In genomic region chr17:511833-512251, GRCh38 we compare ENCODE assay signal across 15 cellular contexts.
DNase-seq lines count a peak whose midpoint lies in the region; ATAC-seq and TF ChIP-seq lines count a peak whose summit lies in the region.
"Had no signal": no experiment of that assay in that cellular context is flagged by ENCODE, and none has a peak within 500 bp of the region (broad histone marks: within the 10 kb centered on the region; RNA-seq: fewer than 3 reads in every experiment).

No MANE protein-coding gene starts in this region.

- H3K9me3 ChIP-seq in heart left ventricle = no peaks in the 10 kb centered on the region
- H3K9me3 ChIP-seq in duodenal mucosa (ENCODE audit: control insufficient read depth in 1 of 2, low read length in 2 of 2) = no peaks in the 10 kb centered on the region
- no peaks in the 10 kb centered on the region for H3K9me3 ChIP-seq in uterus

- peaks cover 0 to 4% (median 0%) of the 10 kb centered on the region in 9 donors for H3K36me3 ChIP-seq in heart left ventricle
- H3K36me3 ChIP-seq in duodenal mucosa (ENCODE audit: control insufficient read depth in 1 of 2, insufficient read depth in 2 of 2, low read length in 2 of 2) = no peaks in the 10 kb centered on the region
- no peaks in the 10 kb centered on the region for H3K36me3 ChIP-seq in uterus

- H3K9ac ChIP-seq in duodenal mucosa (ENCODE audit: low read depth in 1 of 2, low read length in 2 of 2) = no peak overlapping the region

- TF ChIP-seq POLR2A in heart left ventricle (IDR thresholded peaks at IDR 0.05) (no peak), uterus (IDR thresholded peaks at IDR 0.05) (no peak)

- H3K27ac ChIP-seq in heart left ventricle (peak overlapping the region in 5 of 12 donors; percentile 25 to 66 (median 44)), duodenal mucosa (ENCODE audit: low read depth, low read length) (peak overlapping the region; percentile 39), uterus (peak overlapping the region; percentile 12 to 50)

- H3K4me1 ChIP-seq in heart left ventricle (peaks cover 0 to 33% (median 22%) of the 10 kb centered on the region in 12 donors), duodenal mucosa (ENCODE audit: control insufficient read depth in 1 of 2, insufficient read depth in 2 of 2, low read length in 2 of 2) (no peaks in the 10 kb centered on the region), uterus (no peaks in the 10 kb centered on the region)

- no peaks in the 10 kb centered on the region for H3K27me3 ChIP-seq in heart left ventricle
- H3K27me3 ChIP-seq in duodenal mucosa (ENCODE audit: control insufficient read depth in 1 of 2, insufficient read depth in 2 of 2, low read length in 2 of 2) = no peaks in the 10 kb centered on the region
- no peaks in the 10 kb centered on the region for H3K27me3 ChIP-seq in uterus

- H3K4me3 ChIP-seq in heart left ventricle (peak overlapping the region in 1 of 12 donors; percentile 10), duodenal mucosa (ENCODE audit: low read depth in 1 of 2, low read length in 2 of 2) (no peak overlapping the region), uterus (no peak overlapping the region)

- TF ChIP-seq CTCF in heart left ventricle (IDR thresholded peaks at IDR 0.05) = no peak
- TF ChIP-seq CTCF in uterus (IDR thresholded peaks at IDR 0.05) = no peak

- WGBS in heart left ventricle, 4 donors = 38 to 65% (median 48%) methylated on average over 12 of the region's 12 CpGs

- peak in 3 of 4 donors; percentile 47 to 49 (median 48) for ATAC-seq in heart left ventricle
- ATAC-seq: activated CD8-positive, alpha-beta T cell treated with anti-CD3 and anti-CD28 coated beads, Interleukin-2, amount 10 ng/mL, durations not matched to agents 7 days and 5 days; activated naive CD4-positive, alpha-beta T cell treated with anti-CD3 and anti-CD28 coated beads, Interleukin-2, amount 50 U/mL, for 72 hours; stimulated activated naive CD8-positive, alpha-beta T cell treated with anti-CD3 and anti-CD28 coated beads, Interleukin-15, Interleukin-2, amounts not matched to agents 100 U/mL and 50 U/mL, for 24 hours; T-cell had no signal

- DNase-seq in heart left ventricle (no peak), cardiac septum (ENCODE audit: low spot score) (no peak), myocyte (ENCODE audit: low read depth) (peak; percentile 86), uterus (peak in 1 of 2 donors; percentile 27), NCI-H146 (lab: John Stamatoyannopoulos, UW) (no peak)
- no peak for DNase-seq in activated CD8-positive, alpha-beta memory T cell treated with anti-CD3 and anti-CD28 coated beads for 24 hours
- DNase-seq in activated naive CD4-positive, alpha-beta T cell treated with Interleukin-2 at 50 U/mL for 16 hours = no peak
- DNase-seq: activated CD8-positive, alpha-beta T cell treated with anti-CD3 and anti-CD28 coated beads, Interleukin-2, amount 10 ng/mL, durations not matched to agents 7 days and 5 days; DND-41; NCI-H1105 treated with DMSO at 0.1 percent for 48 hours; NK-92 treated with Interleukin-12 subunit alpha and Interleukin-12 subunit beta, amount 100 ng/mL, for 24 hours; stimulated activated naive CD8-positive, alpha-beta T cell treated with anti-CD3 and anti-CD28 coated beads, Interleukin-15, Interleukin-2, amounts not matched to agents 100 U/mL and 50 U/mL, for 24 hours; T-cell had no signal

- intact Hi-C loops in heart left ventricle (cut with DNase I) (no loop called here), cardiac septum (cut with DNase I) (no loop called here), uterus (cut with DNase I; ENCODE audit: low total_unique reads) (no loop called here)
